ENCODE assay signal across 15 cellular contexts in the genomic region with DNA sequence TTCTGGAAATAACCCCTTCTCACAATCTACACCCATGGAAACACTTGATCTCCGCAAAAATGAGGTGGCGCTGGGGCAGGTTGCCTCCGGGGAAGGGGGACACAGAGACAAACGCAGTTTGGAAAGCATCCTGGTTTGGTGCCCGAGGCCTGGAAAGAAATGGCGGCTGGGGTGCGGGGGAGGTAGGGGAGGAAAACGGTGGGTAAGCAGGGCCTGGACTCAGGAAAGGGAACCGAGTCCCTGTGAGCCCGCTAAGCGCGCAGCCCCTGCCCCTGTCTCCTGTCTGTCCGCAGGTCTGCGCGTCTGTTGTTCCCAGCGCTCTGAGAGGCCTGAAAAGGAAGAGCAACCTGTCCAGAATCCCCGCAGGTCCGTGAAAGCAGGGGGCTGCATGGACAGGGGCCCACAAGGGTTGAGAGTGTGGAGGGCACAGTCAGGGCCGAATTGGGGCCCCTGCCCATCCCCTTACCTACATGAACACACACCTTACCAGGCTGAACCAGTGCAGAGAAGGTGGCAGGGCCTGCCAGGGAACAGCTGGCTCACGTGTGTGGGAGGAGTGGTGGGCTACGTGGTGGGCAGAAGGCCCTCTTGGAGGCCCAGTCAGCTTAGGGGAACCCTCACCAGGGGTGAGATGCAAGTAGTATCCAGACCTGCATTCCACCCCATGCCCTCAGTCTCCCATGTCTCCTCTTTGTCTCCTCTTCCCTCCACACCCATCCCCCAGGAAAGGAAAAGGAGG. TPM values are rescaled to one million over a fixed set of nuclear protein-coding genes. Genes with fewer than 3 reads are reported as not detected.
DNase-seq lines count a peak whose midpoint lies in the region; ATAC-seq, FAIRE-seq and TF ChIP-seq lines count a peak whose summit lies in the region.
"Not testable (repeated sequence)": the region's sequence is repeated elsewhere in the genome, so short reads cannot be mapped to it uniquely, and the experiment has no call there.
"Had no signal": no experiment of that assay in that cellular context is flagged by ENCODE, and none has a peak within 500 bp of the region (broad histone marks: within the 10 kb centered on the region; RNA-seq: fewer than 3 reads in every experiment).

No MANE protein-coding gene starts in this region.

- H2AFZ ChIP-seq in astrocyte (ENCODE audit: low read depth, low read length); neuron (ENCODE audit: low read depth, low read length): not testable (repeated sequence)

- H3K9ac ChIP-seq in astrocyte (ENCODE audit: low read length), result not testable (repeated sequence)

- ATAC-seq in lower lobe of right lung (peak in 1 of 2 donors; percentile 28), aorta (ENCODE audit: low FRiP score) (peak; percentile 28)
- ATAC-seq in stimulated activated naive CD8-positive, alpha-beta T cell treated with anti-CD3 and anti-CD28 coated beads, Interleukin-15, amount 100 ng/mL, for 72 hours, result peak; percentile 37

- not testable (repeated sequence) for H3K27ac ChIP-seq in astrocyte (ENCODE audit: low read depth, low read length); lower lobe of right lung
- H3K27ac ChIP-seq in esophagus muscularis mucosa (replicated peaks in 1 of 4) (peak overlapping the region; percentile 57 to 76 (median 70)), aorta (ENCODE audit: low read depth in 1 of 2, low read length in 2 of 2) (peak overlapping the region in 1 of 2 donors; percentile 21)

- H3K4me3 Mint-ChIP-seq in activated CD4-positive, alpha-beta memory T cell treated with anti-CD3 and anti-CD28 coated beads for 36 hours, result peak overlapping the region; percentile 16
- peak overlapping the region; percentile 57 for H3K4me3 Mint-ChIP-seq in astrocyte (ENCODE audit: unreplicated experiment)
- peak overlapping the region; percentile 51 to 65 for H3K4me3 Mint-ChIP-seq in stimulated activated naive CD8-positive, alpha-beta T cell treated with anti-CD3 and anti-CD28 coated beads, Interleukin-15, amount 100 ng/mL, for 72 hours

- H3K4me3 ChIP-seq in H7 (ENCODE audit: insufficient read depth, low read depth, low read length), result peak overlapping the region; percentile 19; the same call in 1 of the 2 replicates
- not testable (repeated sequence) for H3K4me3 ChIP-seq in astrocyte (ENCODE audit: insufficient read depth, low read depth, low read length)
- peak overlapping the region; percentile 42 to 54 (median 50) for H3K4me3 ChIP-seq in esophagus muscularis mucosa
- peak overlapping the region; percentile 37 for H3K4me3 ChIP-seq in lower lobe of right lung
- peak overlapping the region; percentile 16 for H3K4me3 ChIP-seq in neuron (ENCODE audit: low read length)
- peak overlapping the region in 1 of 2 donors; percentile 79 for H3K4me3 ChIP-seq in aorta (ENCODE audit: low read length in 2 of 2)

- CTCF ChIA-PET in activated CD4-positive, alpha-beta memory T cell treated with anti-CD3 and anti-CD28 coated beads for 36 hours (lab: Charles Lee), result interaction anchor here (0.6 kb wide), 1 partner anchor 12 kb away, joined by 3 read pairs; no protein-coding TSS in a partner anchor

- TF ChIP-seq EP300 in esophagus muscularis mucosa (IDR thresholded peaks at IDR 0.05), result not testable (repeated sequence)

- not testable (repeated sequence) for H3K27ac Mint-ChIP-seq in activated CD4-positive, alpha-beta memory T cell treated with anti-CD3 and anti-CD28 coated beads for 36 hours; astrocyte (ENCODE audit: unreplicated experiment)
- H3K27ac Mint-ChIP-seq in stimulated activated naive CD8-positive, alpha-beta T cell treated with anti-CD3 and anti-CD28 coated beads, Interleukin-15, amount 100 ng/mL, for 72 hours, result peak overlapping the region in 1 of 2 donors; percentile 27

- not testable (repeated sequence) for H3K27me3 ChIP-seq in H7 (ENCODE audit: control insufficient read depth, insufficient read depth, low read length); astrocyte (ENCODE audit: insufficient read depth, low read length); lower lobe of right lung (ENCODE audit: low read depth); aorta (ENCODE audit: control insufficient read depth in 1 of 2, insufficient read depth in 2 of 2, low read length in 1 of 2)
- H3K27me3 ChIP-seq in esophagus muscularis mucosa (peaks cover 0 to 14% (median 0%) of the 10 kb centered on the region in 4 donors), neuron (ENCODE audit: insufficient read depth, low read length) (peaks cover 13% of the 10 kb centered on the region)

- H3K79me2 ChIP-seq in astrocyte (ENCODE audit: insufficient read depth, low read length), result not testable (repeated sequence)

- not testable (repeated sequence) for H3K4me1 Mint-ChIP-seq in activated CD4-positive, alpha-beta memory T cell treated with anti-CD3 and anti-CD28 coated beads for 36 hours (ENCODE audit: low read depth); astrocyte (ENCODE audit: low read depth, unreplicated experiment); stimulated activated naive CD8-positive, alpha-beta T cell treated with anti-CD3 and anti-CD28 coated beads, Interleukin-15, amount 100 ng/mL, for 72 hours

- intact Hi-C loops in activated CD4-positive, alpha-beta memory T cell treated with anti-CD3 and anti-CD28 coated beads for 36 hours (cut with micrococcal nuclease), result loop anchor here (10.0 kb wide), 1 partner anchor 739 kb away; no protein-coding TSS in a partner anchor
- intact Hi-C loops in esophagus muscularis mucosa (cut with DNase I); lower lobe of right lung (cut with DNase I); aorta (cut with DNase I): not testable (repeated sequence)

- H3K4me2 ChIP-seq in astrocyte (ENCODE audit: low read length), result not testable (repeated sequence)

- POLR2A ChIA-PET in activated CD4-positive, alpha-beta memory T cell treated with anti-CD3 and anti-CD28 coated beads for 36 hours (lab: Charles Lee), result not testable (repeated sequence)

- not testable (repeated sequence) for H3K36me3 ChIP-seq in H7 (replicated peaks; ENCODE audit: control insufficient read depth, insufficient read depth, low read length); astrocyte (ENCODE audit: insufficient read depth, low read length); esophagus muscularis mucosa; lower lobe of right lung; neuron (ENCODE audit: insufficient read depth, low read length); aorta (ENCODE audit: control insufficient read depth in 1 of 2, insufficient read depth in 2 of 2, low read length in 1 of 2)

- not testable (repeated sequence) for TF ChIP-seq CTCF in astrocyte (IDR thresholded peaks at IDR 0.05; ENCODE audit: insufficient read depth, low read depth, low read length); esophagus muscularis mucosa (IDR thresholded peaks at IDR 0.05); lower lobe of right lung (IDR thresholded peaks at IDR 0.05)

- not testable (repeated sequence) for H3K4me1 ChIP-seq in astrocyte (ENCODE audit: insufficient read depth, low read length); lower lobe of right lung; neuron (ENCODE audit: insufficient read depth, low read length); aorta (ENCODE audit: control insufficient read depth in 1 of 2, insufficient read depth in 2 of 2, low read length in 2 of 2)
- H3K4me1 ChIP-seq in esophagus muscularis mucosa, result peaks cover 0 to 13% (median 5%) of the 10 kb centered on the region in 4 donors

- not testable (repeated sequence) for H4K20me1 ChIP-seq in astrocyte (ENCODE audit: insufficient read depth, low read length)

- not testable (repeated sequence) for H3K9me3 ChIP-seq in astrocyte (ENCODE audit: insufficient read depth, low read depth, low read length); esophagus muscularis mucosa; lower lobe of right lung; neuron (ENCODE audit: low read length); aorta (ENCODE audit: control insufficient read depth, low read length)

- not testable (repeated sequence) for FAIRE-seq in astrocyte (lab: Jason Lieb, UNC)

- H3K36me3 Mint-ChIP-seq in activated CD4-positive, alpha-beta memory T cell treated with anti-CD3 and anti-CD28 coated beads for 36 hours; astrocyte (ENCODE audit: low read depth, unreplicated experiment): not testable (repeated sequence)

- not testable (repeated sequence) for TF ChIP-seq POLR2A in esophagus muscularis mucosa (IDR thresholded peaks at IDR 0.05; ENCODE audit: low read depth)

- not testable (repeated sequence) for H3K9me3 Mint-ChIP-seq in activated CD4-positive, alpha-beta memory T cell treated with anti-CD3 and anti-CD28 coated beads for 36 hours; astrocyte (ENCODE audit: unreplicated experiment); stimulated activated naive CD8-positive, alpha-beta T cell treated with anti-CD3 and anti-CD28 coated beads, Interleukin-15, amount 100 ng/mL, for 72 hours

- H3K27me3 Mint-ChIP-seq in activated CD4-positive, alpha-beta memory T cell treated with anti-CD3 and anti-CD28 coated beads for 36 hours, result peaks cover 16% of the 10 kb centered on the region
- H3K27me3 Mint-ChIP-seq in astrocyte (ENCODE audit: low read depth, unreplicated experiment), result peaks cover 33% of the 10 kb centered on the region
- peaks cover 34% of the 10 kb centered on the region for H3K27me3 Mint-ChIP-seq in stimulated activated naive CD8-positive, alpha-beta T cell treated with anti-CD3 and anti-CD28 coated beads, Interleukin-15, amount 100 ng/mL, for 72 hours

- DNase-seq in H7; activated CD4-positive, alpha-beta memory T cell treated with anti-CD3 and anti-CD28 coated beads for 36 hours; astrocyte (ENCODE audit: low read depth); esophagus muscularis mucosa (ENCODE audit: extremely low spot score); lower lobe of right lung; stimulated activated naive CD8-positive, alpha-beta T cell treated with anti-CD3 and anti-CD28 coated beads, Interleukin-15, amount 100 ng/mL, for 72 hours; aorta: not testable (repeated sequence)

- WGBS in esophagus muscularis mucosa, result 43% methylated on average over 16 of the region's 21 CpGs
- 17 to 32% methylated on average over 21 of the region's 21 CpGs for WGBS in aorta, 2 donors

RNA-seq across cellular contexts. Expression of a gene that starts 0.8 kb away (rescaled TPM):
- 3.2 and 7.5 TPM in 2 replicates for total RNA-seq in H7 (2014; rRNA removed; shearing (Covaris generic))
- under 1 TPM; 0.40 to 0.51 TPM for total RNA-seq in activated CD4-positive, alpha-beta memory T cell treated with anti-CD3 and anti-CD28 coated beads for 36 hours
- total RNA-seq in astrocyte (1.0 and 1.8 TPM in 2 replicates), esophagus muscularis mucosa (10 to 100 TPM; 20.8 to 29.2 (median 25.6) TPM), lower lobe of right lung (1.9 TPM), aorta (10 to 100 TPM; 20.5 to 21.4 TPM)
- polyA plus RNA-seq in aorta, result 100 to 1,000 TPM in 1 of 2 donors, 10 to 100 TPM in 1; 29.6 to 124 TPM
- total RNA-seq: activated B cell treated with CpG ODN at 0.5 μM for 24 hours; activated T-helper 2 cell treated with anti-CD3 and anti-CD28 coated beads, Interferon-gamma antibody, Interleukin-2, Interleukin-4, amounts not matched to agents 10 μg/mL and 5 μg/mL and 100 μg/mL, durations not matched to agents 14 hours and 24 hours and 36 hours; left ventricle myocardium superior had no signal
- polyA plus RNA-seq: IgD-negative memory B cell had no signal

RNA-seq across cellular contexts. Expression of a gene that starts 16.0 kb away (rescaled TPM):
- total RNA-seq in H7 (2014; rRNA removed; shearing (Covaris generic)), result not detected in 2 replicates
- not detected for total RNA-seq in activated CD4-positive, alpha-beta memory T cell treated with anti-CD3 and anti-CD28 coated beads for 36 hours
- total RNA-seq in astrocyte (not detected in 2 replicates), esophagus muscularis mucosa (under 1 TPM in 2 of 4 donors, not detected in 2; 0.40 to 0.83 TPM), lower lobe of right lung (not detected), aorta (under 1 TPM in 1 of 2 donors, not detected in 1; 0.55 TPM)
- 1 to 10 TPM in 1 of 2 donors, under 1 TPM in 1; 0.87 to 2.3 TPM for polyA plus RNA-seq in aorta
- total RNA-seq: activated B cell treated with CpG ODN at 0.5 μM for 24 hours; activated T-helper 2 cell treated with anti-CD3 and anti-CD28 coated beads, Interferon-gamma antibody, Interleukin-2, Interleukin-4, amounts not matched to agents 10 μg/mL and 5 μg/mL and 100 μg/mL, durations not matched to agents 14 hours and 24 hours and 36 hours; left ventricle myocardium superior; right cardiac atrium; upper lobe of left lung had no signal
- polyA plus RNA-seq: heart left ventricle, IgD-negative memory B cell, right cardiac atrium had no signal

RNA-seq across cellular contexts. Expression of a gene that starts 29.5 kb away (rescaled TPM):
- 5.5 and 8.6 TPM in 2 replicates for total RNA-seq in H7 (2014; rRNA removed; shearing (Covaris generic))
- 1 to 10 TPM; 7.0 to 8.4 TPM for total RNA-seq in activated CD4-positive, alpha-beta memory T cell treated with anti-CD3 and anti-CD28 coated beads for 36 hours
- total RNA-seq in astrocyte (1.4 and 1.6 TPM in 2 replicates), esophagus muscularis mucosa (1 to 10 TPM in 3 of 4 donors, under 1 TPM in 1; 0.83 to 2.5 (median 2.1) TPM), lower lobe of right lung (4.4 TPM), aorta (1 to 10 TPM; 5.0 to 7.7 TPM)
- 10 to 100 TPM; 13.3 to 15.0 TPM for polyA plus RNA-seq in aorta
